11 cellular contexts compared by ENCODE assay signal in the genomic region with DNA sequence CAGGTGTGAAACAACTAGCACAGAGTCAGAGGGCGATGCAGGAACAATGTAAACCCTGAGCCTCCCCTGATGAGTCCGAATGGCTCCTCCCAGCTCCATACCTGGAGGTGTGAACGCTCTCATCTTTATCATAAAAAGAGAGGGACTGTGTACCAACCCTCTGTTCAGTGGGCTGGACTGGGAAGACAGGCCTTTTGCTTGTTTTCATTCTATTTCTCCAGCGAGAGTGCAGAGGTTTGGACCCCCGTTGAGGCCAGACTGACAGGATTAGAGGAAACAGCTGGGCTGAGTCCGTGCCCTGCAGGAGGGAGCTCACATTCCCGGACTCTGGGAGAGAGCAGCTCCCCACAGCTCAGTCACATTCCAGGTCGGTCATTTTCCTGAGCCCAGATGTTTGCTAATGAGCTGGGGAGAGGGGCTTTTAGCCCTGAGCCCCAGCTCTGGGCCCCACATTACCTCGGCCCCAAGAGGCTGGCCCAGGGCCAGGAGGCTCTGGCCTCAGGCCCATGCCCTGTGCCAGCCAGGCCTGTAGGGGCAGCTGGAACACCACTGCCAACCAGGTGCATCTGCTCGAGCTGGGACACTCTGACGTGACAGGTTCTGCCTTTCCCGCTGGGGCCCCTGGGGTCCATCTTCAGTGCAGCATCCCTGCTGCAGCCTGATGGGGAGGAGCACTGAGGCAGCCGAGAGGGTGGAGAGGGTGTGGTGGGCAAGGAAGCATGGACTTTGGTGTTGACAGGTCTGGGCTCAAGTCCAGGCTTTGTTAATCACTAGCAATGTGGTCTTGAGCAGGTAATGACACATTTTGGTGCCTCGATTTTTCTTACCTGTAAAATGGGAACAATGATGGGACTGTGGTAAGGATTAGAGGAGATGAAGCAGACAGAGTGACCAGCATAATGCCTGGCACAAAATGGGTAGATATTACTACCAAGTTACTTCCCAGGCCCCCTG. TPM values are rescaled to one million over a fixed set of nuclear protein-coding genes. Genes with fewer than 3 reads are reported as not detected.
DNase-seq lines count a peak whose midpoint lies in the region; ATAC-seq and TF ChIP-seq lines count a peak whose summit lies in the region.
"Had no signal": no experiment of that assay in that cellular context is flagged by ENCODE, and none has a peak within 500 bp of the region (broad histone marks: within the 10 kb centered on the region; RNA-seq: fewer than 3 reads in every experiment).

No MANE protein-coding gene starts in this region.

- H3K9me3 Mint-ChIP-seq in chondrocyte (ENCODE audit: low read depth): no peaks in the 10 kb centered on the region
- H3K9me3 Mint-ChIP-seq in activated T-helper 17 cell treated with anti-CD3 and anti-CD28 coated beads, Interleukin-2, amount 50 U/mL, for 72 hours: no peaks in the 10 kb centered on the region
- H3K9me3 Mint-ChIP-seq: stimulated activated memory B cell treated with anti-CD40 and anti-IgM and Interleukin-4, amounts not matched to agents 10 μg/mL and 1 μg/mL and 100 μg/mL, for 72 hours had no signal

- H3K27me3 ChIP-seq in mucosa of rectum (ENCODE audit: control insufficient read depth in 2 of 2, insufficient read depth in 2 of 2, low read length in 2 of 2) (no peaks in the 10 kb centered on the region), aorta (ENCODE audit: control insufficient read depth in 1 of 2, insufficient read depth in 2 of 2, low read length in 1 of 2) (no peaks in the 10 kb centered on the region)

- 33% methylated on average over 14 of the region's 14 CpGs for WGBS in aorta, 2 donors

- H3K27ac ChIP-seq in mucosa of rectum (ENCODE audit: low read depth in 2 of 2, low read length in 2 of 2): peak overlapping the region; percentile 86 to 87
- H3K27ac ChIP-seq in aorta (ENCODE audit: low read depth in 1 of 2, low read length in 2 of 2): no peak overlapping the region

- DNase-seq in COR-L47 (lab: John Stamatoyannopoulos, UW): peak; percentile 59
- peak; percentile 45 for DNase-seq in NCI-H1105 treated with DMSO at 0.1 percent for 48 hours (lab: John Stamatoyannopoulos, UW)
- no peak for DNase-seq in chondrocyte (ENCODE audit: low spot score)
- DNase-seq in aorta: no peak
- no peak for DNase-seq in KG1 (lab: John Stamatoyannopoulos, UW)
- DNase-seq: NCI-H1694 had no signal

- no peak for ATAC-seq in GM19035 (IDR thresholded peaks at IDR 0.05; ENCODE audit: unreplicated experiment)
- ATAC-seq in aorta (ENCODE audit: low FRiP score): no peak
- no peak for ATAC-seq in activated T-helper 17 cell treated with anti-CD3 and anti-CD28 coated beads, Interleukin-2, amount 50 U/mL, for 72 hours (replicated peaks)
- ATAC-seq: stimulated activated memory B cell treated with anti-CD40 and anti-IgM and Interleukin-4, amounts not matched to agents 10 μg/mL and 1 μg/mL and 100 μg/mL, for 72 hours had no signal

- peak; percentile 51 for TF ChIP-seq CTCF in chondrocyte (IDR thresholded peaks at IDR 0.05)

- intact Hi-C loops in aorta (cut with DNase I): loop anchor here in 1 of 2 donors (5.0 kb wide), 1 partner anchor 148 kb away; no protein-coding TSS in a partner anchor

- no peaks in the 10 kb centered on the region for H3K27me3 Mint-ChIP-seq in chondrocyte (ENCODE audit: low read depth)
- H3K27me3 Mint-ChIP-seq in activated T-helper 17 cell treated with anti-CD3 and anti-CD28 coated beads, Interleukin-2, amount 50 U/mL, for 72 hours: no peaks in the 10 kb centered on the region

- H3K36me3 Mint-ChIP-seq in chondrocyte (ENCODE audit: low read depth): no peaks in the 10 kb centered on the region
- H3K36me3 Mint-ChIP-seq in activated T-helper 17 cell treated with anti-CD3 and anti-CD28 coated beads, Interleukin-2, amount 50 U/mL, for 72 hours (ENCODE audit: low read depth): no peaks in the 10 kb centered on the region

- H3K4me3 ChIP-seq in mucosa of rectum (ENCODE audit: low read length in 2 of 2) (peak overlapping the region in 1 of 2 donors; percentile 37), aorta (ENCODE audit: low read length in 2 of 2) (no peak overlapping the region)

- H3K4me1 ChIP-seq in mucosa of rectum (ENCODE audit: control insufficient read depth in 2 of 2, insufficient read depth in 2 of 2, low read length in 2 of 2) (peaks cover 27 to 34% of the 10 kb centered on the region in 2 donors), aorta (ENCODE audit: control insufficient read depth in 1 of 2, insufficient read depth in 2 of 2, low read length in 2 of 2) (no peaks in the 10 kb centered on the region)

- H3K4me1 Mint-ChIP-seq in chondrocyte (ENCODE audit: low read depth): peaks cover 39% of the 10 kb centered on the region
- H3K4me1 Mint-ChIP-seq in activated T-helper 17 cell treated with anti-CD3 and anti-CD28 coated beads, Interleukin-2, amount 50 U/mL, for 72 hours: peaks cover 8% of the 10 kb centered on the region

- no peaks in the 10 kb centered on the region for H3K9me3 ChIP-seq in mucosa of rectum (ENCODE audit: control insufficient read depth in 2 of 2, low read length in 2 of 2)
- no peaks in the 10 kb centered on the region for H3K9me3 ChIP-seq in aorta (ENCODE audit: control insufficient read depth, low read length)

- H3K36me3 ChIP-seq in mucosa of rectum (ENCODE audit: control insufficient read depth in 2 of 2, insufficient read depth in 2 of 2, low read length in 2 of 2): no peaks in the 10 kb centered on the region
- H3K36me3 ChIP-seq in aorta (ENCODE audit: control insufficient read depth in 1 of 2, insufficient read depth in 2 of 2, low read length in 1 of 2): no peaks in the 10 kb centered on the region

- H3K4me3 Mint-ChIP-seq in chondrocyte (ENCODE audit: unreplicated experiment): no peak overlapping the region
- H3K4me3 Mint-ChIP-seq in activated T-helper 17 cell treated with anti-CD3 and anti-CD28 coated beads, Interleukin-2, amount 50 U/mL, for 72 hours: no peak overlapping the region
- H3K4me3 Mint-ChIP-seq: stimulated activated memory B cell treated with anti-CD40 and anti-IgM and Interleukin-4, amounts not matched to agents 10 μg/mL and 1 μg/mL and 100 μg/mL, for 72 hours had no signal

- peak overlapping the region; percentile 33 for H3K27ac Mint-ChIP-seq in chondrocyte (ENCODE audit: unreplicated experiment)
- H3K27ac Mint-ChIP-seq in activated T-helper 17 cell treated with anti-CD3 and anti-CD28 coated beads, Interleukin-2, amount 50 U/mL, for 72 hours: no peak overlapping the region
- H3K27ac Mint-ChIP-seq: stimulated activated memory B cell treated with anti-CD40 and anti-IgM and Interleukin-4, amounts not matched to agents 10 μg/mL and 1 μg/mL and 100 μg/mL, for 72 hours had no signal

- H3K9ac ChIP-seq in mucosa of rectum (ENCODE audit: low read depth in 1 of 2, low read length in 2 of 2): peak overlapping the region in 1 of 2 donors; percentile 44

RNA-seq across cellular contexts. Expression of a gene that starts 3.5 kb away (rescaled TPM):
- total RNA-seq in chondrocyte (158 to 249 TPM (median 159 TPM) in 3 replicates), aorta (100 to 1,000 TPM; 134 to 188 TPM)
- 100 to 1,000 TPM; 133 to 166 TPM for polyA plus RNA-seq in aorta
- 10 to 100 TPM; 15.0 to 16.0 TPM for total RNA-seq in activated T-helper 17 cell treated with anti-CD3 and anti-CD28 coated beads, Interleukin-2, amount 50 U/mL, for 72 hours

RNA-seq across cellular contexts. Expression of a gene that starts 24.0 kb away (rescaled TPM):
- total RNA-seq in chondrocyte (not detected in 3 replicates), aorta (under 1 TPM in 1 of 2 donors, not detected in 1; 0.18 TPM)
- polyA plus RNA-seq in aorta: not detected
- total RNA-seq in activated T-helper 17 cell treated with anti-CD3 and anti-CD28 coated beads, Interleukin-2, amount 50 U/mL, for 72 hours: under 1 TPM in 1 of 2 donors, not detected in 1; 0.13 TPM
- total RNA-seq: posterior vena cava had no signal

Comparison
In these comparisons a context has a peak if more than half of its experiments do, and no peak if none do; other contexts are left out.
1. DNase-seq: peak in COR-L47 (single experiment) and NCI-H1105 treated with DMSO at 0.1 percent for 48 hours (single experiment); none in chondrocyte (single experiment), aorta (0 of 2) and KG1 (single experiment).
2. H3K27ac ChIP-seq: peak in mucosa of rectum (2 of 2); none in aorta (0 of 2).